In genomic region chr20:35766843-35767242, GRCh38 we compare ENCODE assay signal across 16 cellular contexts. TPM values are rescaled to one million over a fixed set of nuclear protein-coding genes. Genes with fewer than 3 reads are reported as not detected.
DNase-seq lines count a peak whose midpoint lies in the region; ATAC-seq and TF ChIP-seq lines count a peak whose summit lies in the region.
"Had no signal": no experiment of that assay in that cellular context is flagged by ENCODE, and none has a peak within 500 bp of the region (broad histone marks: within the 10 kb centered on the region; RNA-seq: fewer than 3 reads in every experiment).

No MANE protein-coding gene starts in this region.

- H4K20me1 ChIP-seq in mammary epithelial cell (ENCODE audit: insufficient read depth, low read length): no peaks in the 10 kb centered on the region

- H3K36me3 Mint-ChIP-seq in WTC11: no peaks in the 10 kb centered on the region

- dilution Hi-C loops in mammary epithelial cell (cut with HindIII; ENCODE audit: low sequenced_read_pairs): no loop called here

- H3K4me3 ChIP-seq in breast epithelium (no peak overlapping the region), mammary epithelial cell (replicated peaks in 1 of 3; ENCODE audit: insufficient read depth in 1 of 3, low read depth in 2 of 3, low read length in 3 of 3) (no peak overlapping the region), esophagus squamous epithelium (no peak overlapping the region), transverse colon (no peak overlapping the region)

- no peak overlapping the region for H3K4me2 ChIP-seq in mammary epithelial cell (ENCODE audit: insufficient read depth, low read depth, low read length)

- H3K27me3 Mint-ChIP-seq in WTC11 (ENCODE audit: low read depth): peaks cover 20% of the 10 kb centered on the region

- DNase-seq in breast epithelium (ENCODE audit: low spot score in 2 of 2) (no peak), mammary epithelial cell (no peak), WTC11 (ENCODE audit: low spot score) (no peak), esophagus squamous epithelium (lab: John Stamatoyannopoulos, UW) (no peak), transverse colon (no peak), NCI-H1105 (lab: John Stamatoyannopoulos, UW) (no peak), DMS153 treated with DMSO at 0.1 percent for 48 hours (lab: John Stamatoyannopoulos, UW; ENCODE audit: unreplicated experiment) (no peak)
- DNase-seq: activated CD8-positive, alpha-beta memory T cell treated with anti-CD3 and anti-CD28 coated beads, Interleukin-2, amount 50 U/mL, for 4 hours; GOT3; NCI-H1436 treated with DMSO at 0.1 percent for 48 hours; NCI-H82; retina; stimulated activated CD4-positive, alpha-beta T cell treated with anti-CD3 and anti-CD28 coated beads, Interleukin-15, amount 100 ng/mL, for 24 hours had no signal

- ATAC-seq in WTC11 (no peak), GM18873 (IDR thresholded peaks at IDR 0.05; ENCODE audit: low FRiP score, unreplicated experiment) (no peak)
- ATAC-seq: Panc1 had no signal

- WGBS in mammary epithelial cell (ENCODE audit: low coverage, missing lambda C conversion rate): 77% methylated on average over 4 of the region's 4 CpGs
- WGBS in esophagus squamous epithelium, 2 donors: 53 to 55% methylated on average over 4 of the region's 4 CpGs
- 59 to 68% methylated on average over 4 of the region's 4 CpGs for WGBS in transverse colon (ENCODE audit: low coverage in 1 of 2), 2 donors

- TF ChIP-seq POLR2A in breast epithelium (IDR thresholded peaks at IDR 0.05) (no peak), esophagus squamous epithelium (IDR thresholded peaks at IDR 0.05) (no peak), transverse colon (IDR thresholded peaks at IDR 0.05) (no peak)

- peaks cover 25% of the 10 kb centered on the region for H3K4me1 Mint-ChIP-seq in WTC11

- H3K36me3 ChIP-seq in breast epithelium (no peaks in the 10 kb centered on the region), mammary epithelial cell (ENCODE audit: insufficient read depth, low read length) (no peaks in the 10 kb centered on the region), esophagus squamous epithelium (no peaks in the 10 kb centered on the region), transverse colon (no peaks in the 10 kb centered on the region)

- no peak overlapping the region for H3K9ac ChIP-seq in mammary epithelial cell (ENCODE audit: insufficient read depth, low read length)

- H3K9me3 Mint-ChIP-seq in WTC11: peaks cover 7% of the 10 kb centered on the region

- POLR2A ChIA-PET in WTC11 (lab: Charles Lee): interaction anchor here (3.2 kb wide), 1 partner anchor 25 kb away, joined by 28 read pairs; the partner anchor contains the start of gene RBM39

- H2AFZ ChIP-seq in mammary epithelial cell (ENCODE audit: low read depth, low read length): no peak overlapping the region

- in situ Hi-C loops in mammary epithelial cell (cut with MboI; ENCODE audit: low sequenced_read_pairs in 2 of 2) (no loop called here), transverse colon (cut with MboI; ENCODE audit: low pct_ligation_motif_present in 1 of 4, low pct_unique_long_range_greater_than_20kb in 1 of 4, low sequenced_read_pairs in 3 of 4) (no loop called here)

- intact Hi-C loops in breast epithelium (cut with DNase I; ENCODE audit: low total_unique reads): loop anchor here (1.0 kb wide), 1 partner anchor 12 kb away; no protein-coding TSS in a partner anchor
- intact Hi-C loops in mammary epithelial cell (cut with micrococcal nuclease): no loop called here
- intact Hi-C loops in esophagus squamous epithelium (cut with DNase I): no loop called here
- intact Hi-C loops in transverse colon (cut with DNase I; ENCODE audit: low total_unique reads): no loop called here

- BruUV-seq in mammary epithelial cell (replicated peaks; lab: Mats Ljungman, UMichigan): no TSS peak

- TF ChIP-seq CTCF in breast epithelium (IDR thresholded peaks at IDR 0.05) (no peak), mammary epithelial cell (conservative IDR thresholded peaks at IDR 0.05 in 1 of 2, IDR thresholded peaks at IDR 0.05 in 1 of 2; ENCODE audit: extremely low read depth in 1 of 2, insufficient read depth in 1 of 2, low read depth in 1 of 2, low read length in 2 of 2) (no peak), WTC11 (IDR thresholded peaks at IDR 0.05) (no peak), esophagus squamous epithelium (IDR thresholded peaks at IDR 0.05) (no peak), transverse colon (IDR thresholded peaks at IDR 0.05) (no peak)

- no peaks in the 10 kb centered on the region for H3K79me2 ChIP-seq in mammary epithelial cell (ENCODE audit: insufficient read depth, low read length)

- H3K27ac Mint-ChIP-seq in WTC11: no peak overlapping the region

- H3K27me3 ChIP-seq in breast epithelium: no peaks in the 10 kb centered on the region
- no peaks in the 10 kb centered on the region for H3K27me3 ChIP-seq in mammary epithelial cell (ENCODE audit: insufficient read depth, low read length)
- no peaks in the 10 kb centered on the region for H3K27me3 ChIP-seq in esophagus squamous epithelium
- no peaks in the 10 kb centered on the region for H3K27me3 ChIP-seq in transverse colon

- H3K27ac ChIP-seq in breast epithelium (peak overlapping the region; percentile 95), mammary epithelial cell (ENCODE audit: insufficient read depth, low read depth, low read length) (no peak overlapping the region), esophagus squamous epithelium (peak overlapping the region in 3 of 4 donors; percentile 96 to 99 (median 97)), transverse colon (peak overlapping the region in 3 of 4 donors; percentile 84 to 92 (median 88))
- H3K27ac ChIP-seq: VCaP had no signal

- TF ChIP-seq EP300 in transverse colon (IDR thresholded peaks at IDR 0.05; ENCODE audit: low read depth): no peak

- peaks cover 3 to 13% of the 10 kb centered on the region in 2 donors for H3K4me1 ChIP-seq in breast epithelium
- peaks cover 18% of the 10 kb centered on the region for H3K4me1 ChIP-seq in mammary epithelial cell (ENCODE audit: insufficient read depth, low read length)
- peaks cover 18 to 59% (median 38%) of the 10 kb centered on the region in 3 donors for H3K4me1 ChIP-seq in esophagus squamous epithelium
- peaks cover 14 to 43% (median 24%) of the 10 kb centered on the region in 4 donors for H3K4me1 ChIP-seq in transverse colon

- no peaks in the 10 kb centered on the region for H3K9me3 ChIP-seq in breast epithelium
- no peaks in the 10 kb centered on the region for H3K9me3 ChIP-seq in mammary epithelial cell (replicated peaks; ENCODE audit: insufficient read depth, low read length)
- no peaks in the 10 kb centered on the region for H3K9me3 ChIP-seq in esophagus squamous epithelium
- no peaks in the 10 kb centered on the region for H3K9me3 ChIP-seq in transverse colon

- CTCF ChIA-PET in mammary epithelial cell (lab: Charles Lee; ENCODE audit: low non-redundant PET) (no interaction called here), WTC11 (lab: Charles Lee) (no interaction called here)

- H3K4me3 Mint-ChIP-seq in WTC11: no peak overlapping the region

TF ChIP-seq in WTC11, 78 proteins besides CTCF, POLR2A, EP300 and RAD21:
- TF ChIP-seq, protein P1, sequence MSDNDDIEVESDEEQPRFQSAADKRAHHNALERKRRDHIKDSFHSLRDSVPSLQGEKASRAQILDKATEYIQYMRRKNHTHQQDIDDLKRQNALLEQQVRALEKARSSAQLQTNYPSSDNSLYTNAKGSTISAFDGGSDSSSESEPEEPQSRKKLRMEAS (CRISPR knock-in tag; IDR thresholded peaks at IDR 0.05): no peak
- TF ChIP-seq ZNF219 (CRISPR knock-in tag; IDR thresholded peaks at IDR 0.05; ENCODE audit: borderline replicate concordance): no peak
- TF ChIP-seq ZBTB43 (CRISPR knock-in tag; IDR thresholded peaks at IDR 0.05): no peak
- peak; percentile 71; the same call in 1 of the 2 replicates for TF ChIP-seq ZNF121 (CRISPR knock-in tag; IDR thresholded peaks at IDR 0.05)
TF ChIP-seq in WTC11: peak in this region for 1.

RNA-seq across cellular contexts. Expression of gene PHF20, which starts 5.0 kb away (rescaled TPM):
- total RNA-seq in breast epithelium (10 to 100 TPM; 48.5 to 60.0 (median 59.7) TPM), mammary epithelial cell (10 to 100 TPM; 24.0 to 39.7 TPM), WTC11 (2021) (65.8 to 70.0 TPM (median 66.8 TPM) in 3 replicates), esophagus squamous epithelium (10 to 100 TPM; 13.6 to 33.2 (median 16.6) TPM), transverse colon (10 to 100 TPM; 20.6 to 88.6 (median 43.1) TPM)
- 19.5 TPM for polyA plus RNA-seq in mammary epithelial cell
- 24.9 TPM for polyA minus RNA-seq in mammary epithelial cell

RNA-seq across cellular contexts. Expression of gene RBM39, which starts 24.8 kb away (rescaled TPM):
- 100 to 1,000 TPM; 305 to 660 (median 527) TPM for total RNA-seq in breast epithelium
- 100 to 1,000 TPM; 188 to 283 TPM for total RNA-seq in mammary epithelial cell
- polyA plus RNA-seq in mammary epithelial cell: 27.2 TPM
- polyA minus RNA-seq in mammary epithelial cell: 272 TPM
- 221 to 231 TPM (median 223 TPM) in 3 replicates for total RNA-seq in WTC11 (2021)
- 100 to 1,000 TPM; 149 to 326 (median 182) TPM for total RNA-seq in esophagus squamous epithelium
- 100 to 1,000 TPM; 264 to 721 (median 416) TPM for total RNA-seq in transverse colon
